In the genomic region with DNA sequence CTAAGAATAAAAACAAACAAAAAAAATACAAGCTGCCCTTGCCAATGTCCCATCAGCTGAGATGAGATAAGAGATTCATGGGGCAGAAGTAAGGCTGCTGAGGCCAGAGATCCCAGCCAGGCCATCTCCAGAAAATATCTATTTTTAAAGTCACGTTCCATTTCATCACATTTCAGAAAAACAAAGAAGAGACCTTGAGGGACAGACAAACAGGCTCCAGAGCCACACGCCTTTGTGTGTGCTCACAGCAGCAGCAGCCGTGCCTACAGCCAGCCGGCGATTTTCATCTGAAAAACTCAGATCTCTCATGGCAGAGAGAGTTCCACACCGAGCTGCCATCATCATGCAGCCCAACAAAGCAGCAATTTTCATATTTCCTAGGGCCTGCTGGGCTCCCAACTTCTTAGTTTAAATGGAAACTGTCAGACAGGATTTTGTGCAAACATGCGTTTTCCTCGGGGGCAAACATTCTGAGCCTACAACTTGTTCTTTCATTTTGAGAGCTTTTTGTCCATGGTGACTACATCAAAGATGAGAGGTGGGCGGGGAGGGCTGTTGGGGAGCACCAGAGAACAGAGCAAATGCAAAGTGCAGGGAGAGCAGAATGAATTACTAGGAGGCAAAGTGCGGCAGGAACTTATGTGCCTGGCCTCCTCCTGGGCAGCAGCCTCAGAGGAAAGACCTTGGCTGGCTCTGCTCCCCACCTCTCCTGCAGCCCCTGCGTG, we compare ENCODE assay signal across 9 cellular contexts. TPM values are rescaled to one million over a fixed set of nuclear protein-coding genes. Genes with fewer than 3 reads are reported as not detected.
DNase-seq lines count a peak whose midpoint lies in the region; ATAC-seq and TF ChIP-seq lines count a peak whose summit lies in the region.
"Had no signal": no experiment of that assay in that cellular context is flagged by ENCODE, and none has a peak within 500 bp of the region (broad histone marks: within the 10 kb centered on the region; RNA-seq: fewer than 3 reads in every experiment).

No MANE protein-coding gene starts in this region.

- TF ChIP-seq CTCF in choroid plexus epithelial cell (conservative IDR thresholded peaks at IDR 0.05; ENCODE audit: low read depth, low read length) (no peak), stomach (IDR thresholded peaks at IDR 0.05) (no peak)

- TF ChIP-seq EP300 in stomach (IDR thresholded peaks at IDR 0.05), result no peak

- DNase-seq in LHCN-M2 (ENCODE audit: low read depth) (peak; percentile 23), choroid plexus epithelial cell (ENCODE audit: low read depth) (peak; percentile 23), left lobe of liver (ENCODE audit: low spot score) (no peak), stomach (no peak), HT-29 (ENCODE audit: low spot score) (no peak)
- DNase-seq: Peyer's patch had no signal

- WGBS in stomach, 5 donors, result 20 to 29% (median 24%) methylated on average over 11 of the region's 11 CpGs

- intact Hi-C loops in stomach (cut with DNase I; ENCODE audit: low total_unique reads), result no loop called here

- H3K4me1 Mint-ChIP-seq in stimulated activated memory B cell treated with anti-CD40 and anti-IgM and Interleukin-4, amounts not matched to agents 10 μg/mL and 1 μg/mL and 100 μg/mL, for 72 hours, result no peaks in the 10 kb centered on the region

- H3K27ac Mint-ChIP-seq in stimulated activated memory B cell treated with anti-CD40 and anti-IgM and Interleukin-4, amounts not matched to agents 10 μg/mL and 1 μg/mL and 100 μg/mL, for 72 hours, result no peak overlapping the region

- TF ChIP-seq POLR2A in stomach (IDR thresholded peaks at IDR 0.05), result no peak

- H3K9me3 ChIP-seq in stomach, result no peaks in the 10 kb centered on the region
- H3K9me3 ChIP-seq: Peyer's patch had no signal

- H3K4me3 ChIP-seq in choroid plexus epithelial cell (ENCODE audit: low read depth, low read length) (peak overlapping the region; percentile 27), stomach (peak overlapping the region in 1 of 4 donors; percentile 34)

- no peaks in the 10 kb centered on the region for H3K9me3 Mint-ChIP-seq in stimulated activated memory B cell treated with anti-CD40 and anti-IgM and Interleukin-4, amounts not matched to agents 10 μg/mL and 1 μg/mL and 100 μg/mL, for 72 hours

- no peak overlapping the region for H3K4me3 Mint-ChIP-seq in stimulated activated memory B cell treated with anti-CD40 and anti-IgM and Interleukin-4, amounts not matched to agents 10 μg/mL and 1 μg/mL and 100 μg/mL, for 72 hours

- peak; percentile 76 for ATAC-seq in left lobe of liver
- no peak for ATAC-seq in GM19467 (IDR thresholded peaks at IDR 0.05; ENCODE audit: unreplicated experiment)
- no peak for ATAC-seq in stimulated activated memory B cell treated with anti-CD40 and anti-IgM and Interleukin-4, amounts not matched to agents 10 μg/mL and 1 μg/mL and 100 μg/mL, for 72 hours
- no peak for ATAC-seq in HG03378 (IDR thresholded peaks at IDR 0.05; ENCODE audit: unreplicated experiment)

- no peaks in the 10 kb centered on the region for H3K36me3 Mint-ChIP-seq in stimulated activated memory B cell treated with anti-CD40 and anti-IgM and Interleukin-4, amounts not matched to agents 10 μg/mL and 1 μg/mL and 100 μg/mL, for 72 hours

- no peaks in the 10 kb centered on the region for H3K36me3 ChIP-seq in stomach
- H3K36me3 ChIP-seq: Peyer's patch had no signal

- no peaks in the 10 kb centered on the region for H3K27me3 Mint-ChIP-seq in stimulated activated memory B cell treated with anti-CD40 and anti-IgM and Interleukin-4, amounts not matched to agents 10 μg/mL and 1 μg/mL and 100 μg/mL, for 72 hours

- peak overlapping the region; percentile 37 to 83 (median 75) for H3K27ac ChIP-seq in stomach

- H3K27me3 ChIP-seq in stomach, result no peaks in the 10 kb centered on the region
- H3K27me3 ChIP-seq: Peyer's patch had no signal

- peaks cover 50 to 82% (median 58%) of the 10 kb centered on the region in 4 donors for H3K4me1 ChIP-seq in stomach

RNA-seq across cellular contexts. Expression of gene DLG5, which starts 38.8 kb away (rescaled TPM):
- total RNA-seq in LHCN-M2 (2014; rRNA removed), result 22.6 and 24.9 TPM in 2 replicates
- 23.9 TPM for polyA plus RNA-seq in LHCN-M2 (2012)
- total RNA-seq in left lobe of liver, result 9.3 TPM
- 100 to 1,000 TPM in 1 of 5 donors, 10 to 100 TPM in 4; 32.3 to 134 (median 44.8) TPM for total RNA-seq in stomach
- 10 to 100 TPM in 2 of 3 donors, 1 to 10 TPM in 1; 9.2 to 21.8 (median 11.5) TPM for polyA plus RNA-seq in stomach
- total RNA-seq in HT-29 (2014; rRNA removed; shearing (Covaris generic)), result 17.9 and 24.9 TPM in 2 replicates

Comparison
In these comparisons a context has a peak if more than half of its experiments do, and no peak if none do; other contexts are left out.
1. DNase-seq: peak in LHCN-M2 (single experiment) and choroid plexus epithelial cell (single experiment); none in left lobe of liver (single experiment), stomach (single experiment) and HT-29 (single experiment).